ENCODE assay signal across 1 cellular context in genomic region chr7:24829787-24830186, GRCh38.
TF ChIP-seq lines count a peak whose summit lies in the region.

No MANE protein-coding gene starts in this region.

TF ChIP-seq in IMR-90, 13 proteins besides CTCF, POLR2A, EP300 and RAD21:
- TF ChIP-seq MAFK (IDR thresholded peaks at IDR 0.05; ENCODE audit: low read depth, low read length) (no peak), CEBPB (IDR thresholded peaks at IDR 0.05; ENCODE audit: low read depth, low read length) (no peak), NFE2L2 (IDR thresholded peaks at IDR 0.05; ENCODE audit: low read depth, low read length) (no peak), USF2 (IDR thresholded peaks at IDR 0.05; ENCODE audit: low read depth, low read length) (no peak; the same call in 1 of the 2 replicates), MAZ (IDR thresholded peaks at IDR 0.05; ENCODE audit: borderline replicate concordance, low read depth, low read length) (no peak), MXI1 (IDR thresholded peaks at IDR 0.05; ENCODE audit: borderline replicate concordance, low read depth, low read length) (no peak), BHLHE40 (IDR thresholded peaks at IDR 0.05; ENCODE audit: low read depth, low read length) (no peak), RCOR1 (IDR thresholded peaks at IDR 0.05; ENCODE audit: insufficient replicate concordance, low read length) (no peak), SMC3 (IDR thresholded peaks at IDR 0.05; ENCODE audit: low read depth, low read length) (no peak)
